Comparison of ENCODE assay signal across 12 cellular contexts in the genomic region with DNA sequence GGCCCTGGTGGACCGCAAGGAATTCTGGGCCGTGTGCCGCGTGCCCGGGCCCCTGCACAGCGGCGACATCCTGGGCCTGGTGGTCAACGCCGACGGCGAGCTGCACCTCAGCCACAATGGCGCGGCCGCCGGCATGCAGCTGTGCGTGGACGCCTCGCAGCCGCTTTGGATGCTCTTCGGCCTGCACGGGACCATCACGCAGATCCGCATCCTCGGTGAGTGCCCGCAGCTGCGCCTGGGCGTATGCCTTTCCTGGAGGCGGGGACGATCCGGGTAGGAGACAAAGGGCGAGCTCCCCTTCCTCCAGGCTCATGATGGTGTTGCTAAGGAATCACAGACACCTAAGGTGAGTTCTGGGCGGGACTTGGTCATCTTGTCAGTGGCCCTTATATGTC.
DNase-seq lines count a peak whose midpoint lies in the region; ATAC-seq and TF ChIP-seq lines count a peak whose summit lies in the region.
"Had no signal": no experiment of that assay in that cellular context is flagged by ENCODE, and none has a peak within 500 bp of the region (broad histone marks: within the 10 kb centered on the region; RNA-seq: fewer than 3 reads in every experiment).

No MANE protein-coding gene starts in this region.

- peaks cover 5% of the 10 kb centered on the region for H3K36me3 Mint-ChIP-seq in CD4-positive, alpha-beta T cell (ENCODE audit: low read depth)
- no peaks in the 10 kb centered on the region for H3K36me3 Mint-ChIP-seq in dendritic cell treated with granulocyte-macrophage colony-stimulating factor and Interleukin-4, amounts not matched to agents 40 ng/mL and 50 ng/mL, for 4 days (ENCODE audit: low read depth)

- TF ChIP-seq CTCF in CD4-positive, alpha-beta T cell (IDR thresholded peaks at IDR 0.05) = no peak
- no peak for TF ChIP-seq CTCF in spleen (IDR thresholded peaks at IDR 0.05 in 8 of 11, conservative IDR thresholded peaks at IDR 0.05 in 3 of 11)

- no peak overlapping the region for H3K27ac ChIP-seq in CD4-positive, alpha-beta T cell (ENCODE audit: low read depth, low read length)
- peak overlapping the region in 4 of 8 donors; percentile 62 to 77 (median 70) for H3K27ac ChIP-seq in spleen
- H3K27ac ChIP-seq: hepatocyte had no signal

- peak overlapping the region; percentile 62 for H3K4me3 ChIP-seq in Jurkat, Clone E6-1 (ENCODE audit: low read length)
- peak overlapping the region in 7 of 8 donors; percentile 51 to 88 (median 62) for H3K4me3 ChIP-seq in spleen
- H3K4me3 ChIP-seq: hepatocyte had no signal

- ATAC-seq in CD4-positive, alpha-beta T cell (ENCODE audit: poor library complexity) = no peak
- ATAC-seq in HG02642 (IDR thresholded peaks at IDR 0.05; ENCODE audit: poor library complexity, unreplicated experiment) = no peak
- ATAC-seq in GM19452 (IDR thresholded peaks at IDR 0.05; ENCODE audit: unreplicated experiment) = no peak
- no peak for ATAC-seq in HG02678 (IDR thresholded peaks at IDR 0.05; ENCODE audit: unreplicated experiment)

- H3K27me3 Mint-ChIP-seq in CD4-positive, alpha-beta T cell = no peaks in the 10 kb centered on the region
- H3K27me3 Mint-ChIP-seq in dendritic cell treated with granulocyte-macrophage colony-stimulating factor and Interleukin-4, amounts not matched to agents 40 ng/mL and 50 ng/mL, for 4 days = peaks cover 49% of the 10 kb centered on the region

- 68 to 95% (median 76%) methylated on average over 21 to 32 of the region's 32 CpGs for WGBS in spleen, 5 donors

- no peaks in the 10 kb centered on the region for H3K27me3 ChIP-seq in CD4-positive, alpha-beta T cell (ENCODE audit: control insufficient read depth, insufficient read depth, low read length)
- H3K27me3 ChIP-seq in spleen (replicated peaks in 1 of 7) = peaks cover 0 to 9% (median 0%) of the 10 kb centered on the region in 7 donors
- H3K27me3 ChIP-seq: hepatocyte had no signal

- peak in 3 of 10 experiments; percentile 7 to 39 (median 19) for DNase-seq in CD4-positive, alpha-beta T cell
- DNase-seq in Jurkat, Clone E6-1 (ENCODE audit: low read depth, low spot score) = no peak
- DNase-seq in spleen (no peak), NCI-H1436 treated with DMSO at 0.1 percent for 48 hours (lab: John Stamatoyannopoulos, UW) (no peak)
- DNase-seq: MV-4-11, OCI-M1 had no signal

- H3K9me3 Mint-ChIP-seq in CD4-positive, alpha-beta T cell = no peaks in the 10 kb centered on the region
- no peaks in the 10 kb centered on the region for H3K9me3 Mint-ChIP-seq in dendritic cell treated with granulocyte-macrophage colony-stimulating factor and Interleukin-4, amounts not matched to agents 40 ng/mL and 50 ng/mL, for 4 days

- CTCF ChIA-PET in CD4-positive, alpha-beta T cell (lab: Charles Lee) = no interaction called here

- no peak for TF ChIP-seq POLR2A in spleen (IDR thresholded peaks at IDR 0.05)

- POLR2A ChIA-PET in CD4-positive, alpha-beta T cell (lab: Charles Lee) = interaction anchor here (0.8 to 2.3 kb wide), 7 partner anchors 75 to 537 kb away, joined by 3 to 12 read pairs (median 3); a partner anchor contains a TSS

- peaks cover 0 to 8% (median 0%) of the 10 kb centered on the region in 6 donors for H3K36me3 ChIP-seq in spleen

- no peaks in the 10 kb centered on the region for H3K9me3 ChIP-seq in CD4-positive, alpha-beta T cell (ENCODE audit: control insufficient read depth, low read length)
- peaks cover 0 to 8% (median 0%) of the 10 kb centered on the region in 8 donors for H3K9me3 ChIP-seq in spleen

- H3K4me1 ChIP-seq in spleen = peaks cover 0 to 17% (median 10%) of the 10 kb centered on the region in 6 donors

- intact Hi-C loops in CD4-positive, alpha-beta T cell (cut with DNase I, micrococcal nuclease) = loop anchor here (5.0 to 10.0 kb wide), 3 partner anchors 380 to 532 kb away; a partner anchor contains a TSS
- intact Hi-C loops in dendritic cell treated with granulocyte-macrophage colony-stimulating factor and Interleukin-4, amounts not matched to agents 40 ng/mL and 50 ng/mL, for 4 days (cut with micrococcal nuclease) = no loop called here
- intact Hi-C loops in spleen (cut with DNase I; ENCODE audit: low total_unique reads) = no loop called here

- peak overlapping the region; percentile 83 for H3K4me3 Mint-ChIP-seq in CD4-positive, alpha-beta T cell
- peak overlapping the region; percentile 70 for H3K4me3 Mint-ChIP-seq in dendritic cell treated with granulocyte-macrophage colony-stimulating factor and Interleukin-4, amounts not matched to agents 40 ng/mL and 50 ng/mL, for 4 days
- H3K4me3 Mint-ChIP-seq: brain had no signal

- peak overlapping the region; percentile 63 for H3K27ac Mint-ChIP-seq in CD4-positive, alpha-beta T cell
- H3K27ac Mint-ChIP-seq in dendritic cell treated with granulocyte-macrophage colony-stimulating factor and Interleukin-4, amounts not matched to agents 40 ng/mL and 50 ng/mL, for 4 days = no peak overlapping the region
- H3K27ac Mint-ChIP-seq: brain had no signal

- H3K4me1 Mint-ChIP-seq in CD4-positive, alpha-beta T cell (ENCODE audit: low read depth) = peaks cover 11% of the 10 kb centered on the region
- H3K4me1 Mint-ChIP-seq in dendritic cell treated with granulocyte-macrophage colony-stimulating factor and Interleukin-4, amounts not matched to agents 40 ng/mL and 50 ng/mL, for 4 days (ENCODE audit: low read depth) = peaks cover 14% of the 10 kb centered on the region

Comparison
In these comparisons a context has a peak if more than half of its experiments do, and no peak if none do; other contexts are left out.
1. intact Hi-C loops: an anchor here in CD4-positive, alpha-beta T cell (5.0 to 10.0 kb wide); none called in dendritic cell treated with granulocyte-macrophage colony-stimulating factor and Interleukin-4, amounts not matched to agents 40 ng/mL and 50 ng/mL, for 4 days and spleen.